In the genomic region with DNA sequence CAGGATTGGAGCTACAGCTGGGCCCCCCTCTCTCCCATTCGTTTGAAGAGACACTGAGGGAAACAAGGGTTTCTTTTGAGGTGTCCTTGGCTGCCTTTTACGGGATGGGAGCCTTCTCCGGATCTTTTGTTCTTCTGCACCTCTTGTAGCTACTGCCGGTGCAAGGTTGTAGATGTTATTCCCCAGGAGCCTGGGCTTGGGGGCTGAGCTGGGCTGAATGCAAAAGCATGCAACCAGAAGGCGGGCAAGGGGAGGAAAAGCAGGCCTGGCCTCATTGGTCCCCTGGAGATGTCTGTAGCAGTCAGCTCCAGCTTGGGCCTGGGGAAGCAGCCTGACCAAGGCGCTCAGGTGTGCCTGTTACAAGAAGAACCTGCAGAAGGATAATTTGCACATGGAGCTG, we compare ENCODE assay signal across 18 cellular contexts.
DNase-seq lines count a peak whose midpoint lies in the region; ATAC-seq lines count a peak whose summit lies in the region.
"Had no signal": no experiment of that assay in that cellular context is flagged by ENCODE, and none has a peak within 500 bp of the region (broad histone marks: within the 10 kb centered on the region; RNA-seq: fewer than 3 reads in every experiment).

No MANE protein-coding gene starts in this region.

- no CpG with 5 or more reads among the region's 6 CpGs for WGBS in neuronal stem cell (ENCODE audit: extremely low coverage in 2 of 2, insufficient read length in 2 of 2, insufficient replicate concordance in 1 of 2), 2 donors

- H3K4me2 ChIP-seq in Karpas-422 (ENCODE audit: low read depth, low read length, poor library complexity, severe bottlenecking), result no peak overlapping the region
- H3K4me2 ChIP-seq in neuronal stem cell (ENCODE audit: insufficient read depth, low read length, poor library complexity, severe bottlenecking), result no peak overlapping the region
- H3K4me2 ChIP-seq: BLaER1 had no signal

- no peak overlapping the region for H3K4me3 Mint-ChIP-seq in activated T-helper 17 cell treated with anti-CD3 and anti-CD28 coated beads, Interleukin-2, amount 50 U/mL, for 72 hours
- H3K4me3 Mint-ChIP-seq: CD14-positive monocyte; CD4-positive, alpha-beta memory T cell had no signal

- peak overlapping the region; percentile 97 for H3K27ac ChIP-seq in Karpas-422 (ENCODE audit: low read length)
- no peak overlapping the region for H3K27ac ChIP-seq in neuronal stem cell (replicated peaks; ENCODE audit: low read length)
- H3K27ac ChIP-seq: BLaER1 had no signal

- no peak overlapping the region for H2BK5ac ChIP-seq in neuronal stem cell (ENCODE audit: low read length)

- H3K36me3 ChIP-seq in Karpas-422 (ENCODE audit: insufficient read depth, low read length) (peaks cover 81% of the 10 kb centered on the region), neuronal stem cell (replicated peaks in 1 of 2; ENCODE audit: control insufficient read depth in 2 of 2, insufficient read depth in 2 of 2, low read length in 2 of 2) (peaks cover 8 to 25% of the 10 kb centered on the region in 2 donors)

- H3K23ac ChIP-seq in neuronal stem cell (ENCODE audit: low read depth, low read length, poor library complexity), result no peak overlapping the region

- peaks cover 14% of the 10 kb centered on the region for H3K79me2 ChIP-seq in Karpas-422 (ENCODE audit: low read length)

- H3K9me3 ChIP-seq in Karpas-422 (ENCODE audit: low read length), result peaks cover 6% of the 10 kb centered on the region
- H3K9me3 ChIP-seq in neuronal stem cell (replicated peaks in 1 of 2; ENCODE audit: control insufficient read depth in 2 of 2, insufficient read depth in 1 of 2, low read depth in 1 of 2, low read length in 2 of 2), result peaks cover 8 to 9% of the 10 kb centered on the region in 2 donors
- H3K9me3 ChIP-seq: HAP-1 had no signal

- no peak overlapping the region for H2BK120ac ChIP-seq in neuronal stem cell (ENCODE audit: low read depth, low read length)

- ATAC-seq in GM19035 (IDR thresholded peaks at IDR 0.05; ENCODE audit: unreplicated experiment) (no peak), GM21619 (IDR thresholded peaks at IDR 0.05; ENCODE audit: unreplicated experiment) (no peak)
- no peak for ATAC-seq in activated T-helper 17 cell treated with anti-CD3 and anti-CD28 coated beads, Interleukin-2, amount 50 U/mL, for 72 hours (replicated peaks)
- ATAC-seq: GM12878 had no signal

- H3K4me1 ChIP-seq in Karpas-422 (ENCODE audit: low read length), result peaks cover 67% of the 10 kb centered on the region
- peaks cover 5 to 22% of the 10 kb centered on the region in 2 donors for H3K4me1 ChIP-seq in neuronal stem cell (ENCODE audit: control insufficient read depth in 2 of 2, insufficient read depth in 1 of 2, low read depth in 1 of 2, low read length in 2 of 2)
- H3K4me1 ChIP-seq: HAP-1 had no signal

- DNase-seq in ELF-1 (ENCODE audit: low read depth, low spot score) (peak; percentile 22), Karpas-422 (no peak), islet precursor cell (peak; percentile 42), neuronal stem cell (ENCODE audit: low spot score) (no peak)
- no peak for DNase-seq in stimulated activated CD4-positive, alpha-beta T cell treated with anti-CD3 and anti-CD28 coated beads, Interleukin-4, amount 100 ng/mL, for 4 hours
- DNase-seq: 8988T; CD4-positive, alpha-beta memory T cell; DMS153; DMS79; GF-D8; GOT3 had no signal

- no peak overlapping the region for H3K27ac Mint-ChIP-seq in activated T-helper 17 cell treated with anti-CD3 and anti-CD28 coated beads, Interleukin-2, amount 50 U/mL, for 72 hours
- H3K27ac Mint-ChIP-seq: CD14-positive monocyte; CD4-positive, alpha-beta memory T cell had no signal

- peak overlapping the region; percentile 53 for H3K18ac ChIP-seq in neuronal stem cell (ENCODE audit: low read length)

- no peak overlapping the region for H3K14ac ChIP-seq in neuronal stem cell (ENCODE audit: low read length)

- no peaks in the 10 kb centered on the region for H3K9me2 ChIP-seq in Karpas-422 (replicated peaks; ENCODE audit: insufficient read depth, low read length)

- H3K27me3 ChIP-seq in Karpas-422 (ENCODE audit: low read length) (no peaks in the 10 kb centered on the region), neuronal stem cell (ENCODE audit: control insufficient read depth in 3 of 3, insufficient read depth in 3 of 3, low read depth in 1 of 3, low read length in 3 of 3) (no peaks in the 10 kb centered on the region)
- H3K27me3 ChIP-seq: BLaER1 had no signal

- no peak overlapping the region for H3K4ac ChIP-seq in neuronal stem cell (ENCODE audit: low read length)

- H3K79me1 ChIP-seq in neuronal stem cell (ENCODE audit: low read depth, low read length), result peaks cover 2% of the 10 kb centered on the region

- H2AFZ ChIP-seq in Karpas-422 (ENCODE audit: low read length) (no peak overlapping the region), neuronal stem cell (ENCODE audit: low read length) (no peak overlapping the region)

- no peak overlapping the region for H4K91ac ChIP-seq in neuronal stem cell (ENCODE audit: low read depth, low read length, poor library complexity)

- H4K8ac ChIP-seq in neuronal stem cell (ENCODE audit: low read depth, low read length), result no peak overlapping the region

- H2BK15ac ChIP-seq in neuronal stem cell (ENCODE audit: low read length), result no peak overlapping the region

- no peak overlapping the region for H2AK5ac ChIP-seq in neuronal stem cell (ENCODE audit: low read depth, low read length)

- no peaks in the 10 kb centered on the region for H3K36me3 Mint-ChIP-seq in activated T-helper 17 cell treated with anti-CD3 and anti-CD28 coated beads, Interleukin-2, amount 50 U/mL, for 72 hours (ENCODE audit: low read depth)

- H3K9me3 Mint-ChIP-seq in activated T-helper 17 cell treated with anti-CD3 and anti-CD28 coated beads, Interleukin-2, amount 50 U/mL, for 72 hours, result no peaks in the 10 kb centered on the region

- no peaks in the 10 kb centered on the region for H3K27me3 Mint-ChIP-seq in activated T-helper 17 cell treated with anti-CD3 and anti-CD28 coated beads, Interleukin-2, amount 50 U/mL, for 72 hours

- H2BK12ac ChIP-seq in neuronal stem cell (ENCODE audit: low read length), result no peak overlapping the region

- no peaks in the 10 kb centered on the region for H4K20me1 ChIP-seq in Karpas-422 (ENCODE audit: insufficient read depth, low read depth, low read length)
- H4K20me1 ChIP-seq: BLaER1 had no signal

- H3K4me3 ChIP-seq in Karpas-422 (ENCODE audit: low read length) (no peak overlapping the region), neuronal stem cell (ENCODE audit: low read length in 2 of 2) (no peak overlapping the region)
- H3K4me3 ChIP-seq: BLaER1, GM12878, HAP-1 had no signal

- H3K9ac ChIP-seq in Karpas-422 (ENCODE audit: low read length) (no peak overlapping the region; the same call in 1 of the 2 replicates), neuronal stem cell (ENCODE audit: low read depth, low read length, poor library complexity) (no peak overlapping the region)
- H3K9ac ChIP-seq: BLaER1 had no signal

- H3K4me1 Mint-ChIP-seq in activated T-helper 17 cell treated with anti-CD3 and anti-CD28 coated beads, Interleukin-2, amount 50 U/mL, for 72 hours, result no peaks in the 10 kb centered on the region
- H3K4me1 Mint-ChIP-seq: CD4-positive, alpha-beta memory T cell had no signal

Comparison
In these comparisons a context has a peak if more than half of its experiments do, and no peak if none do; other contexts are left out.
1. DNase-seq: peak in ELF-1 (single experiment) and islet precursor cell (single experiment); none in Karpas-422 (single experiment), neuronal stem cell (single experiment) and stimulated activated CD4-positive, alpha-beta T cell treated with anti-CD3 and anti-CD28 coated beads, Interleukin-4, amount 100 ng/mL, for 4 hours (0 of 2).